1 cellular context compared by ENCODE assay signal in the genomic region with DNA sequence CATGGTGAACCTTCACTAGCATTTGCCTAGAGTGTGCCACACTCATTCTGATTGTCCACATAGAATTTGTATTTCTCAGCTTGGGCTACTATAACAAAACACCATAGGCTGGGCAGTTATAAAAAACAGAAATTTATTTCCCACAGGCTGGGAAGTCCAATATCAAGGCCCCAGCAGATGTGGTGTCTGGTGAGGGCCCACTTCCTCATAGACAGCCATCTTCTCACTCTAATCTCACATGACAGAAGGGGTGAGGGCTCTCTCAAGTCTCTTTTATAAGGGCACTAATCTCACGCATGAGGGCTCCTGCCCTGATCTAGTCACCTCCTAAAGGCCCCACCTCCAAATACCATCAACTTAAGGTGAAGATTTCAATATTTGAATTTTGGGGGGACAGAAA.
TF ChIP-seq lines count a peak whose summit lies in the region.

No MANE protein-coding gene starts in this region.

TF ChIP-seq in K562, 482 proteins besides CTCF, POLR2A, EP300 and RAD21 (continued from another document):
- TF ChIP-seq ZNF740 (CRISPR knock-in tag; IDR thresholded peaks at IDR 0.05) (no peak), ZNF740 (tag; IDR thresholded peaks at IDR 0.05) (no peak), POLR3A (IDR thresholded peaks at IDR 0.05; ENCODE audit: borderline replicate concordance, extremely low read depth, insufficient read depth, insufficient read length) (no peak), HCFC1 (IDR thresholded peaks at IDR 0.05; ENCODE audit: low read depth, low read length) (no peak), IRF1 (CRISPR knock-in tag; IDR thresholded peaks at IDR 0.05; ENCODE audit: borderline replicate concordance) (no peak), CBX3 (IDR thresholded peaks at IDR 0.05; ENCODE audit: borderline replicate concordance in 1 of 2, low read length in 2 of 2) (no peak), ARID1B (IDR thresholded peaks at IDR 0.05) (no peak), SUPT5H (IDR thresholded peaks at IDR 0.05) (no peak), BCL6 (CRISPR knock-in tag; IDR thresholded peaks at IDR 0.05) (no peak), RFX5 (IDR thresholded peaks at IDR 0.05; ENCODE audit: low read depth, low read length) (no peak), NR3C1 (CRISPR knock-in tag; IDR thresholded peaks at IDR 0.05) (no peak), E2F8 (IDR thresholded peaks at IDR 0.05; ENCODE audit: low read depth, partially characterized antibody) (no peak)
- TF ChIP-seq, protein P1, sequence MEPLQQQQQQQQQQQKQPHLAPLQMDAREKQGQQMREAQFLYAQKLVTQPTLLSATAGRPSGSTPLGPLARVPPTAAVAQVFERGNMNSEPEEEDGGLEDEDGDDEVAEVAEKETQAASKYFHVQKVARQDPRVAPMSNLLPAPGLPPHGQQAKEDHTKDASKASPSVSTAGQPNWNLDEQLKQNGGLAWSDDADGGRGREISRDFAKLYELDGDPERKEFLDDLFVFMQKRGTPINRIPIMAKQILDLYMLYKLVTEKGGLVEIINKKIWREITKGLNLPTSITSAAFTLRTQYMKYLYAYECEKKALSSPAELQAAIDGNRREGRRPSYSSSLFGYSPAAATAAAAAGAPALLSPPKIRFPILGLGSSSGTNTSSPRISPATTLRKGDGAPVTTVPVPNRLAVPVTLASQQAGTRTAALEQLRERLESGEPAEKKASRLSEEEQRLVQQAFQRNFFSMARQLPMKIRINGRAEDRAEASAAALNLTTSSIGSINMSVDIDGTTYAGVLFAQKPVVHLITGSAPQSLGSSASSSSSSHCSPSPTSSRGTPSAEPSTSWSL (CRISPR knock-in tag; IDR thresholded peaks at IDR 0.05; ENCODE audit: borderline replicate concordance), result no peak
- TF ChIP-seq, protein P2, sequence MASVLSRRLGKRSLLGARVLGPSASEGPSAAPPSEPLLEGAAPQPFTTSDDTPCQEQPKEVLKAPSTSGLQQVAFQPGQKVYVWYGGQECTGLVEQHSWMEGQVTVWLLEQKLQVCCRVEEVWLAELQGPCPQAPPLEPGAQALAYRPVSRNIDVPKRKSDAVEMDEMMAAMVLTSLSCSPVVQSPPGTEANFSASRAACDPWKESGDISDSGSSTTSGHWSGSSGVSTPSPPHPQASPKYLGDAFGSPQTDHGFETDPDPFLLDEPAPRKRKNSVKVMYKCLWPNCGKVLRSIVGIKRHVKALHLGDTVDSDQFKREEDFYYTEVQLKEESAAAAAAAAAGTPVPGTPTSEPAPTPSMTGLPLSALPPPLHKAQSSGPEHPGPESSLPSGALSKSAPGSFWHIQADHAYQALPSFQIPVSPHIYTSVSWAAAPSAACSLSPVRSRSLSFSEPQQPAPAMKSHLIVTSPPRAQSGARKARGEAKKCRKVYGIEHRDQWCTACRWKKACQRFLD (CRISPR knock-in tag; IDR thresholded peaks at IDR 0.05), result no peak
